14 cellular contexts compared by ENCODE assay signal in the genomic region with DNA sequence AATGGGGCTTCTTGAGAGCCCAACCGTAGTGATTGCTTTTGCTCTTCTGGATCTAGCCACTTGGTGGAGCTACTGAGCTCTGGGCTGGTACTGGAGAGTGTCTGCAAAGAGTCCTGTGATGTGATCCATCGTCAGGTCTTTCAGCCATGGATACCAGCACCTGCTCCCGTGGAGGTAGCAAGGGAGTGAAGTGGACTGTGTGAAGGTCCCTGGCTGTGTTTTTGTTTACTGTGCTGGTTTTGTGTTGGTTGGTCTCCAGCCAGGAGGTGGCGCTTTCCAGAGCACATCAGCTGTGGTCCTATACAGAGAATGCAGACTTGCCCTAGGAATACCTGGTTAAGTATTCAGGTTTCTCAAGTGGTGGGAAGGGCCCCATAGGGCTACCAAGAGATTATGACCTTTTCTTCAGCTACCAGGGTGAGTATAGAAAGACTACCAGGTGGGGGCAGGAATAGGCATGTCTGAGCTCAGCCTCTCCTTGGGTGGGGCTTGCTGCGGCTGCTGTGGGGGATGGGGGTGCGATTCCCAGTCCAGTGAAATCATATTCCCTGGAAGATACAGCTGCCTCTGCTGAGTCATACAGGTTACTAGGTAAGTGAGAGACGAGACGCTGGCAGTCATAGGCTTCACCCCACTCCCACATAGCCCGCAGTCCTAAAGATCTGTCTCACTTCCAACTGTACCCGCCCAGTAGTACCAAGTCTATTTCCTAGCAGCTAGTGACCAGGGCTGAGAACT.
DNase-seq lines count a peak whose midpoint lies in the region; ATAC-seq and TF ChIP-seq lines count a peak whose summit lies in the region.
"Had no signal": no experiment of that assay in that cellular context is flagged by ENCODE, and none has a peak within 500 bp of the region (broad histone marks: within the 10 kb centered on the region; RNA-seq: fewer than 3 reads in every experiment).

No MANE protein-coding gene starts in this region.

- intact Hi-C loops in ascending aorta (cut with DNase I), result no loop called here

- in situ Hi-C loops in astrocyte of the spinal cord (cut with HindIII; ENCODE audit: low sequenced_read_pairs), result no loop called here

- H3K27me3 ChIP-seq in kidney epithelial cell (ENCODE audit: control insufficient read depth, insufficient read depth, low read length) (no peaks in the 10 kb centered on the region), ascending aorta (no peaks in the 10 kb centered on the region)
- H3K27me3 ChIP-seq: body of pancreas had no signal

- no peaks in the 10 kb centered on the region for H3K36me3 ChIP-seq in kidney epithelial cell (ENCODE audit: control insufficient read depth, insufficient read depth, low read length)
- H3K36me3 ChIP-seq in ascending aorta, result no peaks in the 10 kb centered on the region

- no peak for ATAC-seq in GM21786 (IDR thresholded peaks at IDR 0.05; ENCODE audit: unreplicated experiment)
- ATAC-seq in HG03135 (IDR thresholded peaks at IDR 0.05; ENCODE audit: unreplicated experiment), result no peak
- ATAC-seq: body of pancreas, left ventricle myocardium superior had no signal

- H3K9me3 ChIP-seq in ascending aorta, result peaks cover 0 to 5% of the 10 kb centered on the region in 2 donors

- H3K27ac ChIP-seq in ascending aorta, result no peak overlapping the region
- H3K27ac ChIP-seq: body of pancreas, parathyroid adenoma had no signal

- TF ChIP-seq CTCF in GM10266 (IDR thresholded peaks at IDR 0.05; ENCODE audit: control insufficient read depth, insufficient read depth, low read depth, missing control alignments), result peak; percentile 12
- peak; percentile 16; the same call in 1 of the 2 replicates for TF ChIP-seq CTCF in LNCAP (IDR thresholded peaks at IDR 0.05)
- peak; percentile 20 for TF ChIP-seq CTCF in astrocyte of the spinal cord (IDR thresholded peaks at IDR 0.05; ENCODE audit: low read depth, low read length)
- peak; percentile 29 for TF ChIP-seq CTCF in kidney epithelial cell (IDR thresholded peaks at IDR 0.05; ENCODE audit: insufficient read depth, low read length, poor library complexity, severe bottlenecking)
- TF ChIP-seq CTCF in ascending aorta (IDR thresholded peaks at IDR 0.05), result no peak

- DNase-seq in GM10266 (ENCODE audit: extremely low spot score), result no peak
- DNase-seq in astrocyte of the spinal cord (ENCODE audit: low read depth, low spot score), result no peak
- no peak for DNase-seq in kidney epithelial cell (ENCODE audit: low read depth)
- no peak for DNase-seq in activated CD8-positive, alpha-beta memory T cell treated with anti-CD3 and anti-CD28 coated beads, Interleukin-2, amount 50 U/mL, for 4 hours
- no peak for DNase-seq in ascending aorta (ENCODE audit: low spot score in 2 of 2)
- DNase-seq: body of pancreas, DMS153, left ventricle myocardium superior, NCI-H1105 treated with DMSO at 0.1 percent for 48 hours, T1000 had no signal

- no peaks in the 10 kb centered on the region for H3K4me1 ChIP-seq in ascending aorta
- H3K4me1 ChIP-seq: body of pancreas, parathyroid adenoma had no signal

- H3K4me3 ChIP-seq in astrocyte of the spinal cord (ENCODE audit: low read depth, low read length) (no peak overlapping the region), kidney epithelial cell (ENCODE audit: low read depth, low read length) (no peak overlapping the region), ascending aorta (no peak overlapping the region)
- H3K4me3 ChIP-seq: body of pancreas had no signal

Comparison
In these comparisons a context has a peak if more than half of its experiments do, and no peak if none do; other contexts are left out.
1. CTCF ChIP-seq: peak in GM10266 (single experiment), LNCAP (single experiment), astrocyte of the spinal cord (single experiment) and kidney epithelial cell (single experiment); none in ascending aorta (0 of 3).